ENCODE assay signal across 26 cellular contexts in the genomic region with DNA sequence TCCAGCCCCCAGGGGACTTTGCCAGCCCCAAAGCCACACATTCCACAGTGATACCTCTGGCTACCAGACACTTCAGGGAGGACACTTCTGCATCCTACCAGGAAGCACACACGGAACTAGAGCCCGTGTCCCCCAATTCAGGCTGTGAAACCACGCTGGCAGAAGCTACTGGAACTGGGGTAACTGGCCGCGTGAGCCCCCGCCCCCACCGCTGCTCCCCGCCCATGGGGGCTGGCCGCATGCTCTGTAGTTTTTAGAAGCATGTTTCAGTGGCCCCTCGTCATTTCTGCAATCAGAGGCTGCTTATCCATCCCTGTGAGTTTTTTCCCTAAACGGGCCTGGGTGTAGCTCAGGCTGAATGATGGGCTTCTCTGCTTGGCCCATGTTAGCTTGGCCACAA.
"Had no signal": no experiment of that assay in that cellular context is flagged by ENCODE, and none has a peak within 500 bp of the region (broad histone marks: within the 10 kb centered on the region; RNA-seq: fewer than 3 reads in every experiment).

No MANE protein-coding gene starts in this region.

- H3K4me1 ChIP-seq: stomach, testis, tibial artery, transverse colon, uterus, vagina had no signal

- H3K9me3 ChIP-seq: stomach, suprapubic skin, testis, thoracic aorta, thyroid gland, tibial artery, tibial nerve, transverse colon, upper lobe of left lung, upper lobe of right lung, uterus, vagina had no signal

- DNase-seq: stimulated activated CD4-positive, alpha-beta T cell treated with anti-CD3 and anti-CD28 coated beads, Interleukin-2, amount 100 ng/mL, for 48 hours; stimulated activated CD4-positive, alpha-beta T cell treated with anti-CD3 and anti-CD28 coated beads, Interleukin-4, amount 100 ng/mL, for 1 hour; stimulated activated CD4-positive, alpha-beta T cell treated with anti-CD3 and anti-CD28 coated beads, Interleukin-4, amount 100 ng/mL, for 24 hours; stimulated activated CD4-positive, alpha-beta T cell treated with anti-CD3 and anti-CD28 coated beads, Interleukin-4, amount 100 ng/mL, for 4 hours; stimulated activated CD8-positive, alpha-beta memory T cell treated with anti-CD3 and anti-CD28 coated beads, Interleukin-4, amount 100 ng/mL, for 48 hours; stimulated activated naive B cell treated with anti-CD40 and anti-IgM and Interleukin-4, amounts not matched to agents 10 μg/mL and 1 μg/mL and 100 μg/mL, for 72 hours; stimulated activated naive CD4-positive, alpha-beta T cell; stimulated activated naive CD4-positive, alpha-beta T cell treated with Interleukin-2 at 50 U/mL for 16 hours; stimulated activated naive CD8-positive, alpha-beta T cell treated with anti-CD3 and anti-CD28 coated beads, Interleukin-15, amount 100 ng/mL, for 72 hours; stimulated activated naive CD8-positive, alpha-beta T cell treated with anti-CD3 and anti-CD28 coated beads, Interleukin-15, Interleukin-2, amounts not matched to agents 100 U/mL and 50 U/mL, for 24 hours; stomach; substantia nigra; testis; thyroid gland; tibial artery; transverse colon; trophoblast cell; upper lobe of left lung; upper lobe of right lung; uterus had no signal

- H3K4me3 ChIP-seq: stomach, suprapubic skin, testis, thoracic aorta, thyroid gland, tibial artery, tibial nerve, transverse colon, upper lobe of left lung, upper lobe of right lung, uterus, vagina had no signal

- H3K36me3 ChIP-seq: uterus had no signal

- H3K27ac ChIP-seq: stomach, suprapubic skin, testis, thoracic aorta, thyroid gland, tibial artery, tibial nerve, transverse colon, upper lobe of left lung, upper lobe of right lung, uterus, vagina had no signal

- ATAC-seq: stimulated activated effector memory CD8-positive, alpha-beta T cell treated with anti-CD3 and anti-CD28 coated beads, Interleukin-12 subunit alpha, Interleukin-12 subunit beta, amount 100 ng/mL, for 72 hours; stimulated activated memory B cell treated with anti-CD40 and anti-IgM and Interleukin-4, amounts not matched to agents 10 μg/mL and 1 μg/mL and 100 μg/mL, for 72 hours; stimulated activated naive B cell treated with anti-CD40 and anti-IgM and Interleukin-4, amounts not matched to agents 10 μg/mL and 1 μg/mL and 100 μg/mL, for 72 hours; stimulated activated naive CD8-positive, alpha-beta T cell treated with anti-CD3 and anti-CD28 coated beads, Interleukin-15, amount 100 ng/mL, for 72 hours; stimulated activated naive CD8-positive, alpha-beta T cell treated with anti-CD3 and anti-CD28 coated beads, Interleukin-15, Interleukin-2, amounts not matched to agents 100 U/mL and 50 U/mL, for 24 hours; upper lobe of right lung had no signal

- H3K27me3 ChIP-seq: stomach, suprapubic skin, testis, thyroid gland, tibial artery, tibial nerve, transverse colon, upper lobe of left lung, upper lobe of right lung, uterus, vagina had no signal
